Comparison of ENCODE assay signal across 13 cellular contexts in genomic region chr1:167671727-167672511, GRCh38. TPM values are rescaled to one million over a fixed set of nuclear protein-coding genes. Genes with fewer than 3 reads are reported as not detected.
DNase-seq lines count a peak whose midpoint lies in the region; ATAC-seq and TF ChIP-seq lines count a peak whose summit lies in the region.
"Had no signal": no experiment of that assay in that cellular context is flagged by ENCODE, and none has a peak within 500 bp of the region (broad histone marks: within the 10 kb centered on the region; RNA-seq: fewer than 3 reads in every experiment).

No MANE protein-coding gene starts in this region.

- H3K4me3 Mint-ChIP-seq in MCF 10A (ENCODE audit: unreplicated experiment): no peak overlapping the region
- H3K4me3 Mint-ChIP-seq in activated T-helper 1 cell treated with anti-CD3 and anti-CD28 coated beads, Interleukin-12 subunit alpha, Interleukin-12 subunit beta, Interleukin-2, Interleukin-4 antibody, amounts not matched to agents 30 ng/mL and 10 ng/mL and 1 ng/mL, durations not matched to agents 14 hours and 24 hours and 36 hours: no peak overlapping the region
- peak overlapping the region; percentile 39 for H3K4me3 Mint-ChIP-seq in glutamatergic neuron (ENCODE audit: unreplicated experiment)
- no peak overlapping the region for H3K4me3 Mint-ChIP-seq in stimulated activated effector memory CD8-positive, alpha-beta T cell treated with anti-CD3 and anti-CD28 coated beads, Interleukin-12 subunit alpha, Interleukin-12 subunit beta, amount 100 ng/mL, for 72 hours

- H3K4me1 ChIP-seq in breast epithelium: peaks cover 0 to 3% of the 10 kb centered on the region in 2 donors
- H3K4me1 ChIP-seq: prostate gland had no signal

- DNase-seq in MCF 10A (ENCODE audit: unreplicated experiment): peak; percentile 92
- no peak for DNase-seq in breast epithelium (ENCODE audit: low spot score in 2 of 2)
- DNase-seq in activated T-helper 1 cell treated with anti-CD3 and anti-CD28 coated beads, Interleukin-12 subunit alpha, Interleukin-12 subunit beta, Interleukin-2, Interleukin-4 antibody, amounts not matched to agents 30 ng/mL and 10 ng/mL and 1 ng/mL, durations not matched to agents 14 hours and 24 hours and 36 hours (ENCODE audit: low spot score): no peak
- no peak for DNase-seq in glutamatergic neuron
- no peak for DNase-seq in stimulated activated effector memory CD8-positive, alpha-beta T cell treated with anti-CD3 and anti-CD28 coated beads, Interleukin-12 subunit alpha, Interleukin-12 subunit beta, amount 100 ng/mL, for 72 hours (ENCODE audit: low spot score in 2 of 2)
- DNase-seq in SW480 (ENCODE audit: low spot score): no peak
- no peak for DNase-seq in GOT3 (lab: John Stamatoyannopoulos, UW)
- DNase-seq: activated naive CD4-positive, alpha-beta T cell treated with anti-CD3 and anti-CD28 coated beads, Interleukin-2, amount 50 U/mL, for 16 hours; GM23248; stimulated activated CD4-positive, alpha-beta T cell treated with anti-CD3 and anti-CD28 coated beads, Interleukin-2, amount 100 ng/mL, for 48 hours; stimulated activated naive CD4-positive, alpha-beta T cell had no signal

- no peak overlapping the region for H3K27ac ChIP-seq in breast epithelium
- H3K27ac ChIP-seq: GM23248, prostate gland had no signal

- no peaks in the 10 kb centered on the region for H3K36me3 ChIP-seq in breast epithelium
- H3K36me3 ChIP-seq: prostate gland had no signal

- H3K9me3 ChIP-seq in breast epithelium: no peaks in the 10 kb centered on the region
- H3K9me3 ChIP-seq: prostate gland had no signal

- no peak for ATAC-seq in stimulated activated effector memory CD8-positive, alpha-beta T cell treated with anti-CD3 and anti-CD28 coated beads, Interleukin-12 subunit alpha, Interleukin-12 subunit beta, amount 100 ng/mL, for 72 hours
- no peak for ATAC-seq in HG02885 (IDR thresholded peaks at IDR 0.05; ENCODE audit: poor library complexity, unreplicated experiment)

- no TSS peak for BruUV-seq in MCF 10A (replicated peaks; lab: Mats Ljungman, UMichigan)

- H3K27ac Mint-ChIP-seq in MCF 10A (ENCODE audit: low read depth, unreplicated experiment) (peak overlapping the region; percentile 16), glutamatergic neuron (ENCODE audit: unreplicated experiment) (no peak overlapping the region)
- peak overlapping the region; percentile 6 for H3K27ac Mint-ChIP-seq in activated T-helper 1 cell treated with anti-CD3 and anti-CD28 coated beads, Interleukin-12 subunit alpha, Interleukin-12 subunit beta, Interleukin-2, Interleukin-4 antibody, amounts not matched to agents 30 ng/mL and 10 ng/mL and 1 ng/mL, durations not matched to agents 14 hours and 24 hours and 36 hours
- H3K27ac Mint-ChIP-seq in stimulated activated effector memory CD8-positive, alpha-beta T cell treated with anti-CD3 and anti-CD28 coated beads, Interleukin-12 subunit alpha, Interleukin-12 subunit beta, amount 100 ng/mL, for 72 hours: peak overlapping the region; percentile 86

- TF ChIP-seq POLR2A in breast epithelium (IDR thresholded peaks at IDR 0.05): no peak

- H3K4me3 ChIP-seq in breast epithelium: no peak overlapping the region
- H3K4me3 ChIP-seq: GM23248, prostate gland had no signal

- peaks cover 42% of the 10 kb centered on the region for H3K4me1 Mint-ChIP-seq in MCF 10A (ENCODE audit: insufficient read depth, unreplicated experiment)
- peaks cover 62% of the 10 kb centered on the region for H3K4me1 Mint-ChIP-seq in activated T-helper 1 cell treated with anti-CD3 and anti-CD28 coated beads, Interleukin-12 subunit alpha, Interleukin-12 subunit beta, Interleukin-2, Interleukin-4 antibody, amounts not matched to agents 30 ng/mL and 10 ng/mL and 1 ng/mL, durations not matched to agents 14 hours and 24 hours and 36 hours (ENCODE audit: low read depth)
- H3K4me1 Mint-ChIP-seq in glutamatergic neuron (ENCODE audit: low read depth, unreplicated experiment): peaks cover 4% of the 10 kb centered on the region
- peaks cover 75% of the 10 kb centered on the region for H3K4me1 Mint-ChIP-seq in stimulated activated effector memory CD8-positive, alpha-beta T cell treated with anti-CD3 and anti-CD28 coated beads, Interleukin-12 subunit alpha, Interleukin-12 subunit beta, amount 100 ng/mL, for 72 hours

- H3K36me3 Mint-ChIP-seq in MCF 10A (ENCODE audit: insufficient read depth, unreplicated experiment): peaks cover 6% of the 10 kb centered on the region
- peaks cover 49% of the 10 kb centered on the region for H3K36me3 Mint-ChIP-seq in activated T-helper 1 cell treated with anti-CD3 and anti-CD28 coated beads, Interleukin-12 subunit alpha, Interleukin-12 subunit beta, Interleukin-2, Interleukin-4 antibody, amounts not matched to agents 30 ng/mL and 10 ng/mL and 1 ng/mL, durations not matched to agents 14 hours and 24 hours and 36 hours (ENCODE audit: low read depth)
- peaks cover 6% of the 10 kb centered on the region for H3K36me3 Mint-ChIP-seq in glutamatergic neuron (ENCODE audit: unreplicated experiment)
- H3K36me3 Mint-ChIP-seq in stimulated activated effector memory CD8-positive, alpha-beta T cell treated with anti-CD3 and anti-CD28 coated beads, Interleukin-12 subunit alpha, Interleukin-12 subunit beta, amount 100 ng/mL, for 72 hours: peaks cover 59% of the 10 kb centered on the region

- H3K9me3 Mint-ChIP-seq in MCF 10A (ENCODE audit: unreplicated experiment): no peaks in the 10 kb centered on the region
- no peaks in the 10 kb centered on the region for H3K9me3 Mint-ChIP-seq in activated T-helper 1 cell treated with anti-CD3 and anti-CD28 coated beads, Interleukin-12 subunit alpha, Interleukin-12 subunit beta, Interleukin-2, Interleukin-4 antibody, amounts not matched to agents 30 ng/mL and 10 ng/mL and 1 ng/mL, durations not matched to agents 14 hours and 24 hours and 36 hours
- H3K9me3 Mint-ChIP-seq in glutamatergic neuron (ENCODE audit: unreplicated experiment): peaks cover 3% of the 10 kb centered on the region
- no peaks in the 10 kb centered on the region for H3K9me3 Mint-ChIP-seq in stimulated activated effector memory CD8-positive, alpha-beta T cell treated with anti-CD3 and anti-CD28 coated beads, Interleukin-12 subunit alpha, Interleukin-12 subunit beta, amount 100 ng/mL, for 72 hours

- H3K27me3 Mint-ChIP-seq in MCF 10A (ENCODE audit: insufficient read depth, unreplicated experiment) (no peaks in the 10 kb centered on the region), glutamatergic neuron (ENCODE audit: unreplicated experiment) (peaks cover 11% of the 10 kb centered on the region)
- H3K27me3 Mint-ChIP-seq in activated T-helper 1 cell treated with anti-CD3 and anti-CD28 coated beads, Interleukin-12 subunit alpha, Interleukin-12 subunit beta, Interleukin-2, Interleukin-4 antibody, amounts not matched to agents 30 ng/mL and 10 ng/mL and 1 ng/mL, durations not matched to agents 14 hours and 24 hours and 36 hours (ENCODE audit: insufficient read depth): no peaks in the 10 kb centered on the region

- CTCF ChIA-PET in MCF 10A (lab: Yijun Ruan, JAX): interaction anchor here (0.9 to 6.8 kb wide), 10 partner anchors 9 to 71 kb away, joined by 3 to 69 read pairs (median 4); no protein-coding TSS in a partner anchor

- POLR2A ChIA-PET in MCF 10A (lab: Yijun Ruan, JAX): interaction anchor here (0.6 to 5.7 kb wide), 9 partner anchors 8 to 116 kb away, joined by 3 to 52 read pairs (median 4); no protein-coding TSS in a partner anchor

- H3K27me3 ChIP-seq in breast epithelium: no peaks in the 10 kb centered on the region

- TF ChIP-seq CTCF in MCF 10A (IDR thresholded peaks at IDR 0.05; ENCODE audit: unreplicated experiment): no peak
- TF ChIP-seq CTCF in breast epithelium (IDR thresholded peaks at IDR 0.05): no peak
- TF ChIP-seq CTCF in glutamatergic neuron (IDR thresholded peaks at IDR 0.05; ENCODE audit: partially characterized antibody, unreplicated experiment): no peak

- intact Hi-C loops in MCF 10A (cut with micrococcal nuclease) (no loop called here), breast epithelium (cut with DNase I; ENCODE audit: low total_unique reads) (no loop called here)
- intact Hi-C loops in activated T-helper 1 cell treated with anti-CD3 and anti-CD28 coated beads, Interleukin-12 subunit alpha, Interleukin-12 subunit beta, Interleukin-2, Interleukin-4 antibody, amounts not matched to agents 30 ng/mL and 10 ng/mL and 1 ng/mL, durations not matched to agents 14 hours and 24 hours and 36 hours (cut with micrococcal nuclease): no loop called here

RNA-seq across cellular contexts. Expression of gene RCSD1, which starts 41.9 kb away (rescaled TPM):
- total RNA-seq in MCF 10A (2022) (0.16 and 0.27 TPM in 2 replicates), breast epithelium (10 to 100 TPM; 11.5 to 29.0 (median 12.0) TPM), glutamatergic neuron (ENCODE audit: unreplicated experiment) (not detected)
- 78.6 and 81.9 TPM in 2 replicates for total RNA-seq in activated T-helper 1 cell treated with anti-CD3 and anti-CD28 coated beads, Interleukin-12 subunit alpha, Interleukin-12 subunit beta, Interleukin-2, Interleukin-4 antibody, amounts not matched to agents 30 ng/mL and 10 ng/mL and 1 ng/mL, durations not matched to agents 14 hours and 24 hours and 36 hours

RNA-seq across cellular contexts. Expression of gene MPZL1, which starts 49.9 kb away (rescaled TPM):
- 164 and 169 TPM in 2 replicates for total RNA-seq in MCF 10A (2022)
- 10 to 100 TPM; 43.5 to 86.8 (median 86.2) TPM for total RNA-seq in breast epithelium
- 40.8 and 40.9 TPM in 2 replicates for total RNA-seq in activated T-helper 1 cell treated with anti-CD3 and anti-CD28 coated beads, Interleukin-12 subunit alpha, Interleukin-12 subunit beta, Interleukin-2, Interleukin-4 antibody, amounts not matched to agents 30 ng/mL and 10 ng/mL and 1 ng/mL, durations not matched to agents 14 hours and 24 hours and 36 hours
- total RNA-seq in glutamatergic neuron (ENCODE audit: unreplicated experiment): 149 TPM
